ENCODE assay signal across 1 cellular context in the genomic region with DNA sequence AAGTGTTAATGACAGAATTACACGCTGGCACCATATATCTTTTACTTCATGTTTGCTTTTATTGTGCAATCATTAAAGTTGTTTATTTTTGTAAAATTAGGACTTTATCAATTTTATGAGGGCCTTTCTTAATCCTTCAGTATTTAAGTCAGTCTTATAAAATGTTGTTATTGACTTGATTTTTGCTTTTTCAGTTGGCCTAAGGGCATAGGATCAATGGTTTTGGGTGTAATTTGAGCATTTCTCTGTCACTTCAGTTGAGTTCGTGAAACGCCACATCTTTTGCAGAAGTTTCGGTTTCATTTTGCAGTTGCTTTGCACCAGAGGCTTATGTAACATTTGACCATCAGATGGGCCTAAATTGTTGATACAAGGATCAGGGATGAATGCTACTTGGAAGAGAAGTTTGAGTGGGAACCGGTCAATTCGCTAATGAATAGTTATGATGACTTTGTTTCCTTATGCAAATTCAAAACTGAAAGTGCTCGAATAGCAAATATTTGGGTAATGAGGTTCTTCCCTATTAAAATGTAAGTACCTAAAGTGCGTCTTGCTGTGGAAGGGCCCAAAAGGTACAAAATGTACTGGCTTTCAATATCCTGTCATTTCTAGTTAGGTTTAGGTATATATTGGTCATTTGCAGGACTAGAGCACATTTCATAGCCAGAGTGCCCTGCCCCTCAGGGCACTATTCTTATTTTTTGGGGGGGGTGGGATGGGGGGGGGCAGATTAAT.
TF ChIP-seq lines count a peak whose summit lies in the region.

No MANE protein-coding gene starts in this region.

TF ChIP-seq in GM23338, 12 proteins besides CTCF, POLR2A, EP300 and RAD21 (continued from another document):
- no peak for TF ChIP-seq ZNF462 (CRISPR knock-in tag; IDR thresholded peaks at IDR 0.05)
- no peak for TF ChIP-seq ZNF114 (CRISPR knock-in tag; IDR thresholded peaks at IDR 0.05)
- TF ChIP-seq EZH2phosphoT487 (IDR thresholded peaks at IDR 0.05; ENCODE audit: unreplicated experiment): no peak
